In the genomic region with DNA sequence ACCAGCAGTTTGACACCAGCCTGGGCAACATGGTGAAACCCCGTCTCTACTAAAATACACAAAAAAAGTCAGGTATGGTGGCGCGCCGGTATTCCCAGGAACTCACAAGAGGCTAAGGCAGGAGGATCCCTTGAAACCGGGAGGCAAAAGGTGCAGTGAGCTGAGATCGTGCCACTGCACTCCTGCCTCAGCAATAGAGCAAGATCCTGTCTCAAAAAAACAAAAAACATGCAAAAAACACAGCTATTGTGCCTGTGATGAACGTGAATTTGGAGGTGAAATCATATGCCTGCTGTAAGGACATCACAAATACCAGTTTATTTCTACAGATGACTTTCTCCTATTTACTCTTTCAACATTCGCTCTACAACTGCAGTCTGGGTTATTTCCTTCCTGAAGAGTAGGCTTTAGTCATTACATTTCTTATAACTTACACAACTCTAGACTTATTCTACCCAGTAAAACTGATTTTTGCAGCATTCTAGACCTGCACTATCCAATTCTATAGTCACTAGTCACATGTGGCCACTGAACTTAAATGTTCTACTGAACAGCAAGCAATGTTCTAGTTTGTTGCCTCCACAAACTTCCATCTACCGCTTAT, we compare ENCODE assay signal across 18 cellular contexts. TPM values are rescaled to one million over a fixed set of nuclear protein-coding genes. Genes with fewer than 3 reads are reported as not detected.
DNase-seq lines count a peak whose midpoint lies in the region; ATAC-seq and TF ChIP-seq lines count a peak whose summit lies in the region.
"Had no signal": no experiment of that assay in that cellular context is flagged by ENCODE, and none has a peak within 500 bp of the region (broad histone marks: within the 10 kb centered on the region; RNA-seq: fewer than 3 reads in every experiment).

No MANE protein-coding gene starts in this region.

- no peak for DNase-seq in A673 (ENCODE audit: low spot score)
- DNase-seq in Calu3, result no peak
- DNase-seq in memory B cell (ENCODE audit: low spot score in 2 of 2), result no peak
- no peak for DNase-seq in GM19238 (ENCODE audit: insufficient read length, low spot score)
- DNase-seq in NAMALWA (ENCODE audit: low spot score), result no peak
- no peak for DNase-seq in cortex of kidney (lab: John Stamatoyannopoulos, UW)
- DNase-seq in NCI-H1694 treated with DMSO at 0.1 percent for 48 hours (lab: John Stamatoyannopoulos, UW), result no peak
- DNase-seq: activated CD4-positive, alpha-beta T cell treated with anti-CD3 and anti-CD28 coated beads for 1 hour; dorsolateral prefrontal cortex; MV-4-11; NCI-H226; stimulated activated CD4-positive, alpha-beta T cell treated with anti-CD3 and anti-CD28 coated beads, Interleukin-4, amount 100 ng/mL, for 4 hours; stomach had no signal

- no peaks in the 10 kb centered on the region for H3K27me3 ChIP-seq in A673 (replicated peaks; ENCODE audit: insufficient read depth, low read depth, low read length, poor library complexity)
- H3K27me3 ChIP-seq: BLaER1, dorsolateral prefrontal cortex, gastroesophageal sphincter, right atrium auricular region, stomach had no signal

- H3K4me3 Mint-ChIP-seq in Calu3 (ENCODE audit: low read depth, unreplicated experiment), result no peak overlapping the region
- peak overlapping the region; percentile 42 for H3K4me3 Mint-ChIP-seq in activated naive CD8-positive, alpha-beta T cell
- no peak overlapping the region for H3K4me3 Mint-ChIP-seq in memory B cell

- peaks cover 21% of the 10 kb centered on the region for H3K4me1 ChIP-seq in A673 (ENCODE audit: insufficient read depth, low read length, poor library complexity, severe bottlenecking)

- H3K4me1 Mint-ChIP-seq in Calu3 (ENCODE audit: low read depth, unreplicated experiment) (peaks cover 32% of the 10 kb centered on the region), memory B cell (peaks cover 30% of the 10 kb centered on the region)
- peaks cover 75% of the 10 kb centered on the region for H3K4me1 Mint-ChIP-seq in activated naive CD8-positive, alpha-beta T cell (ENCODE audit: low read depth)

- no peak overlapping the region for H3K4me3 ChIP-seq in A673 (ENCODE audit: low read depth, low read length, poor library complexity, severe bottlenecking)
- H3K4me3 ChIP-seq: BLaER1, dorsolateral prefrontal cortex, gastroesophageal sphincter, right atrium auricular region, stomach had no signal

- H3K27ac ChIP-seq in A673 (ENCODE audit: low read depth, low read length, poor library complexity, severe bottlenecking), result peak overlapping the region; percentile 19
- H3K27ac ChIP-seq: BLaER1, dorsolateral prefrontal cortex, gastroesophageal sphincter, right atrium auricular region, stomach had no signal

- CTCF ChIA-PET in A673 (lab: Charles Lee) (no interaction called here), Calu3 (lab: Charles Lee) (interaction anchor here (0.6 kb wide), 1 partner anchor 8 kb away, joined by 3 read pairs; no protein-coding TSS in a partner anchor)

- H3K36me3 ChIP-seq in A673 (ENCODE audit: insufficient read depth, low read length, poor library complexity, severe bottlenecking), result peaks cover 96% of the 10 kb centered on the region

- TF ChIP-seq CTCF in A673 (conservative IDR thresholded peaks at IDR 0.05; ENCODE audit: low read depth, low read length) (no peak), Calu3 (IDR thresholded peaks at IDR 0.05; ENCODE audit: unreplicated experiment) (no peak)

- H3K36me3 Mint-ChIP-seq in Calu3 (ENCODE audit: insufficient read depth, unreplicated experiment), result peaks cover 90% of the 10 kb centered on the region
- peaks cover 8% of the 10 kb centered on the region for H3K36me3 Mint-ChIP-seq in activated naive CD8-positive, alpha-beta T cell
- H3K36me3 Mint-ChIP-seq in memory B cell, result peaks cover 29% of the 10 kb centered on the region

- no peaks in the 10 kb centered on the region for H3K27me3 Mint-ChIP-seq in Calu3 (ENCODE audit: unreplicated experiment)
- no peaks in the 10 kb centered on the region for H3K27me3 Mint-ChIP-seq in activated naive CD8-positive, alpha-beta T cell
- H3K27me3 Mint-ChIP-seq in memory B cell, result no peaks in the 10 kb centered on the region

- no peaks in the 10 kb centered on the region for H3K9me3 Mint-ChIP-seq in Calu3 (ENCODE audit: low read depth, unreplicated experiment)
- H3K9me3 Mint-ChIP-seq in activated naive CD8-positive, alpha-beta T cell (ENCODE audit: low read depth), result no peaks in the 10 kb centered on the region
- no peaks in the 10 kb centered on the region for H3K9me3 Mint-ChIP-seq in memory B cell

- H3K9me3 ChIP-seq in A673 (ENCODE audit: low read depth, low read length, poor library complexity, severe bottlenecking), result no peaks in the 10 kb centered on the region
- H3K9me3 ChIP-seq: BLaER1, gastroesophageal sphincter, right atrium auricular region, stomach had no signal

- intact Hi-C loops in A673 (cut with micrococcal nuclease; ENCODE audit: unreplicated experiment), result no loop called here
- intact Hi-C loops in Calu3 (cut with micrococcal nuclease; ENCODE audit: unreplicated experiment), result no loop called here

- H3K27ac Mint-ChIP-seq in Calu3 (ENCODE audit: unreplicated experiment) (peak overlapping the region; percentile 34), memory B cell (peak overlapping the region; percentile 51)
- H3K27ac Mint-ChIP-seq in activated naive CD8-positive, alpha-beta T cell, result peak overlapping the region; percentile 83

- POLR2A ChIA-PET in A673 (lab: Charles Lee; ENCODE audit: low non-redundant PET), result no interaction called here

- ATAC-seq in memory B cell (ENCODE audit: low read depth), result no peak
- ATAC-seq: gastroesophageal sphincter had no signal

- BruUV-seq in A673 (replicated peaks; lab: Mats Ljungman, UMichigan), result no TSS peak
- BruUV-seq in Calu3 (replicated peaks; lab: Mats Ljungman, UMichigan), result no TSS peak

RNA-seq across cellular contexts. Expression of gene HNRNPC, which starts 48.3 kb away (rescaled TPM):
- 934 and 949 TPM in 2 replicates for total RNA-seq in A673 (2021)
- 472 and 476 TPM in 2 replicates for total RNA-seq in Calu3 (2022)

RNA-seq across cellular contexts. Expression of gene RPGRIP1, which starts 58.9 kb away (rescaled TPM):
- total RNA-seq in A673 (2021) (0.86 and 0.98 TPM in 2 replicates), Calu3 (2022) (not detected in 2 replicates)
- total RNA-seq: kidney epithelial cell had no signal
